2 cellular contexts compared by ENCODE assay signal in genomic region chr10:110461530-110461929, GRCh38.
TF ChIP-seq lines count a peak whose summit lies in the region.

No MANE protein-coding gene starts in this region.

TF ChIP-seq in liver, 16 proteins besides CTCF, POLR2A, EP300 and RAD21:
- TF ChIP-seq FOXA1 (IDR thresholded peaks at IDR 0.05) (no peak), HNF4G (IDR thresholded peaks at IDR 0.05) (no peak), JUND (IDR thresholded peaks at IDR 0.05) (no peak)

TF ChIP-seq in HepG2, 621 proteins besides CTCF, POLR2A, EP300 and RAD21:
- TF ChIP-seq, protein P1, sequence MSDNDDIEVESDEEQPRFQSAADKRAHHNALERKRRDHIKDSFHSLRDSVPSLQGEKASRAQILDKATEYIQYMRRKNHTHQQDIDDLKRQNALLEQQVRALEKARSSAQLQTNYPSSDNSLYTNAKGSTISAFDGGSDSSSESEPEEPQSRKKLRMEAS (IDR thresholded peaks at IDR 0.05), result no peak
- TF ChIP-seq ZNF577 (CRISPR knock-in tag; IDR thresholded peaks at IDR 0.05; ENCODE audit: borderline replicate concordance, low read depth) (no peak), TGIF2 (CRISPR knock-in tag; IDR thresholded peaks at IDR 0.05) (no peak), ZNF124 (CRISPR knock-in tag; IDR thresholded peaks at IDR 0.05) (no peak), ZNF784 (CRISPR knock-in tag; IDR thresholded peaks at IDR 0.05; ENCODE audit: borderline replicate concordance) (no peak), AHR (CRISPR knock-in tag; IDR thresholded peaks at IDR 0.05) (no peak), ZNF768 (CRISPR knock-in tag; IDR thresholded peaks at IDR 0.05) (no peak), ARNTL (CRISPR knock-in tag; IDR thresholded peaks at IDR 0.05) (no peak), ZNF747 (CRISPR knock-in tag; IDR thresholded peaks at IDR 0.05; ENCODE audit: borderline replicate concordance) (no peak)
- TF ChIP-seq, protein P2, sequence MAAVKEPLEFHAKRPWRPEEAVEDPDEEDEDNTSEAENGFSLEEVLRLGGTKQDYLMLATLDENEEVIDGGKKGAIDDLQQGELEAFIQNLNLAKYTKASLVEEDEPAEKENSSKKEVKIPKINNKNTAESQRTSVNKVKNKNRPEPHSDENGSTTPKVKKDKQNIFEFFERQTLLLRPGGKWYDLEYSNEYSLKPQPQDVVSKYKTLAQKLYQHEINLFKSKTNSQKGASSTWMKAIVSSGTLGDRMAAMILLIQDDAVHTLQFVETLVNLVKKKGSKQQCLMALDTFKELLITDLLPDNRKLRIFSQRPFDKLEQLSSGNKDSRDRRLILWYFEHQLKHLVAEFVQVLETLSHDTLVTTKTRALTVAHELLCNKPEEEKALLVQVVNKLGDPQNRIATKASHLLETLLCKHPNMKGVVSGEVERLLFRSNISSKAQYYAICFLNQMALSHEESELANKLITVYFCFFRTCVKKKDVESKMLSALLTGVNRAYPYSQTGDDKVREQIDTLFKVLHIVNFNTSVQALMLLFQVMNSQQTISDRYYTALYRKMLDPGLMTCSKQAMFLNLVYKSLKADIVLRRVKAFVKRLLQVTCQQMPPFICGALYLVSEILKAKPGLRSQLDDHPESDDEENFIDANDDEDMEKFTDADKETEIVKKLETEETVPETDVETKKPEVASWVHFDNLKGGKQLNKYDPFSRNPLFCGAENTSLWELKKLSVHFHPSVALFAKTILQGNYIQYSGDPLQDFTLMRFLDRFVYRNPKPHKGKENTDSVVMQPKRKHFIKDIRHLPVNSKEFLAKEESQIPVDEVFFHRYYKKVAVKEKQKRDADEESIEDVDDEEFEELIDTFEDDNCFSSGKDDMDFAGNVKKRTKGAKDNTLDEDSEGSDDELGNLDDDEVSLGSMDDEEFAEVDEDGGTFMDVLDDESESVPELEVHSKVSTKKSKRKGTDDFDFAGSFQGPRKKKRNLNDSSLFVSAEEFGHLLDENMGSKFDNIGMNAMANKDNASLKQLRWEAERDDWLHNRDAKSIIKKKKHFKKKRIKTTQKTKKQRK (IDR thresholded peaks at IDR 0.05; ENCODE audit: low read length), result no peak
TF ChIP-seq in HepG2: peak in this region for 0.
